ENCODE assay signal across 8 cellular contexts in the genomic region with DNA sequence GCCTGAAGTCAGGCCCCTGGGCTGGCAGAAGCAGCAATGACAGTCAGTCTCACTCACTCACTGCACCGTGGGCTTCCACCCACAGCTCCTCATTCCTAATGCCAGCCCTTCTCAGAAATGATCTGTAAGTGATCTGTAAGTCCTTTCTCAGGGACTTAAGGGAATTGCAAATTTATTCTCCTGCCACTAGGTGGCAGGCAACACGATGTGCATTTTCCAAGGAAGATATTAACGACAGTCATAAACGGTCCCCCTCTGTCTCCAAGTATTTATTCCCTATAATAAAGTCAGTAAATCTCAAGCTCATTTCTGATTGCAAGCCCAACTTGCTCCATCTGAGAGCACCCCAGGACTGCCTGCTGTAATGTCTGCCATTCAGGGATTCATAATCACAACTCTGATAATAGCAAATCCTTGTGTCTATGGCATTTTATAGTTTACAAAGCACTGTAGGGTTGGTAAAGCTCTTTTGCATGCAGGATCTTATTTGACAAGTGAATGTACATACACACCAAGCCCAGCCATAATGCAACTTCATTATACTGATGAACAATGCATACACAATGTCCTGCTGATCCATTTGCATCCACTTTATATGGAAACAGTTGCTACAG.
DNase-seq lines count a peak whose midpoint lies in the region; ATAC-seq, FAIRE-seq and TF ChIP-seq lines count a peak whose summit lies in the region.

No MANE protein-coding gene starts in this region.

- H3K9me3 Mint-ChIP-seq in neural progenitor cell, result no peaks in the 10 kb centered on the region

- no peak for TF ChIP-seq EP300 in H1 (IDR thresholded peaks at IDR 0.05; ENCODE audit: borderline replicate concordance in 1 of 2, low read depth in 2 of 2, low read length in 2 of 2)

- no peak overlapping the region for H2BK12ac ChIP-seq in H1 (ENCODE audit: low read depth, low read length)

- no peak overlapping the region for H2BK5ac ChIP-seq in H1 (ENCODE audit: low read depth, low read length)

- no peak overlapping the region for H3K56ac ChIP-seq in H1 (replicated peaks; ENCODE audit: insufficient read length, low read depth, low read length)

- peak; percentile 85 for TF ChIP-seq CTCF in DND-41 (IDR thresholded peaks at IDR 0.05; ENCODE audit: borderline replicate concordance, extremely low read depth, low read length, poor library complexity, severe bottlenecking)
- TF ChIP-seq CTCF in HL-60 (IDR thresholded peaks at IDR 0.05; ENCODE audit: insufficient read depth, low read length), result peak; percentile 86
- TF ChIP-seq CTCF in OCI-LY7 (conservative IDR thresholded peaks at IDR 0.05; ENCODE audit: low read length), result peak; percentile 83
- peak in 2 of 3 experiments; percentile 53 to 74; a peak in 3 of 4 replicates for TF ChIP-seq CTCF in H1 (IDR thresholded peaks at IDR 0.05; ENCODE audit: control extremely low read depth in 1 of 3, insufficient read depth in 1 of 3, low read depth in 1 of 3, low read length in 3 of 3)
- TF ChIP-seq CTCF in neural progenitor cell (IDR thresholded peaks at IDR 0.05), result peak; percentile 82

- no peak overlapping the region for H3K27ac Mint-ChIP-seq in neural progenitor cell

- peak; percentile 39 to 53 for TF ChIP-seq RAD21 in H1 (IDR thresholded peaks at IDR 0.05 in 1 of 2, conservative IDR thresholded peaks at IDR 0.05 in 1 of 2; ENCODE audit: low read depth in 2 of 2, low read length in 2 of 2)

- intact Hi-C loops in OCI-LY7 (cut with micrococcal nuclease; ENCODE audit: unreplicated experiment), result loop anchor here (5.0 kb wide), 1 partner anchor 149 kb away; no protein-coding TSS in a partner anchor

- no peak overlapping the region for H3K9ac ChIP-seq in DND-41 (ENCODE audit: low read depth, low read length)
- H3K9ac ChIP-seq in H1 (replicated peaks in 1 of 4; ENCODE audit: extremely low read depth in 1 of 4, low read depth in 3 of 4, low read length in 3 of 4), result no peak overlapping the region
- no peak overlapping the region for H3K9ac ChIP-seq in neural progenitor cell

- FAIRE-seq in H1 (lab: Jason Lieb, UNC), result peak; percentile 32

- CTCF ChIA-PET in OCI-LY7 (lab: Charles Lee; ENCODE audit: unreplicated experiment) (no interaction called here), H1 (lab: Charles Lee; ENCODE audit: partially characterized antibody) (interaction anchor here (0.6 to 5.3 kb wide), 83 partner anchors 8 to 1333 kb away, joined by 3 to 45 read pairs (median 4); no protein-coding TSS in a partner anchor)

- H4K91ac ChIP-seq in H1 (replicated peaks; ENCODE audit: insufficient read length, low read length), result no peak overlapping the region

- POLR2A ChIA-PET in OCI-LY7 (lab: Charles Lee), result no interaction called here
- POLR2A ChIA-PET in H1 (lab: Charles Lee; ENCODE audit: partially characterized antibody), result no interaction called here

- no peaks in the 10 kb centered on the region for H3K9me2 ChIP-seq in OCI-LY7 (ENCODE audit: insufficient read depth, low read length)

- H3K79me2 ChIP-seq in DND-41 (ENCODE audit: insufficient read depth, low read length) (no peaks in the 10 kb centered on the region), OCI-LY7 (ENCODE audit: insufficient read depth, low read depth, low read length) (no peaks in the 10 kb centered on the region), H1 (ENCODE audit: control insufficient read depth in 1 of 2, insufficient read depth in 2 of 2, low read length in 2 of 2) (no peaks in the 10 kb centered on the region), neural progenitor cell (ENCODE audit: low read depth) (no peaks in the 10 kb centered on the region)

- no peak overlapping the region for H3K4me3 Mint-ChIP-seq in neural progenitor cell

- H3K23me2 ChIP-seq in H1 (ENCODE audit: low read depth, low read length), result 0 out of 2 replicates have a peak, but pooled peaks cover 1% of the 10 kb centered on the region

- 34% methylated on average over 4 of the region's 4 CpGs; no CpG with 5 or more reads in 1 of the 2 experiments for WGBS in H1 (ENCODE audit: extremely low coverage in 1 of 2, insufficient coverage in 1 of 2, insufficient read length in 1 of 2, insufficient replicate concordance in 2 of 2, low coverage in 1 of 2, low lambda C conversion rate in 2 of 2, missing lambda C conversion rate in 1 of 2), 2 experiments

- no peaks in the 10 kb centered on the region for H3K36me3 Mint-ChIP-seq in neural progenitor cell

- peaks cover 5% of the 10 kb centered on the region for H3K27me3 ChIP-seq in DND-41 (ENCODE audit: insufficient read depth, low read length, poor library complexity)
- H3K27me3 ChIP-seq in HL-60 (ENCODE audit: insufficient read depth, poor library complexity, severe bottlenecking), result peaks cover 7% of the 10 kb centered on the region
- H3K27me3 ChIP-seq in H1 (replicated peaks in 1 of 4; ENCODE audit: control insufficient read depth in 3 of 4, extremely low read depth in 1 of 4, insufficient read depth in 3 of 4, low read length in 3 of 4), result peaks cover 0 to 2% (median under 1%) of the 10 kb centered on the region in 4 experiments; a peak in 2 of 7 replicates
- peaks cover under 1% of the 10 kb centered on the region for H3K27me3 ChIP-seq in neural progenitor cell
- no peaks in the 10 kb centered on the region for H3K27me3 ChIP-seq in effector memory CD4-positive, alpha-beta T cell (replicated peaks; ENCODE audit: control insufficient read depth, insufficient read depth, low read length, poor library complexity, severe bottlenecking)

- peaks cover 27% of the 10 kb centered on the region for H3F3A ChIP-seq in neural progenitor cell (ENCODE audit: low read depth)

- H3K4ac ChIP-seq in H1 (replicated peaks; ENCODE audit: insufficient read length, low read depth, low read length), result no peak overlapping the region

- H3K9me3 ChIP-seq in DND-41 (ENCODE audit: insufficient read depth, low read length, severe bottlenecking), result no peaks in the 10 kb centered on the region
- no peaks in the 10 kb centered on the region for H3K9me3 ChIP-seq in OCI-LY7 (ENCODE audit: low read length)
- H3K9me3 ChIP-seq in H1 (ENCODE audit: insufficient read depth in 2 of 2, low read depth in 1 of 2, low read length in 1 of 2), result no peaks in the 10 kb centered on the region
- no peaks in the 10 kb centered on the region for H3K9me3 ChIP-seq in neural progenitor cell (ENCODE audit: low read depth)
- H3K9me3 ChIP-seq in effector memory CD4-positive, alpha-beta T cell (ENCODE audit: control insufficient read depth, low read length), result no peaks in the 10 kb centered on the region

- no peak overlapping the region for H3K14ac ChIP-seq in H1 (ENCODE audit: insufficient read length)

- H3K79me1 ChIP-seq in H1 (ENCODE audit: low read depth, low read length), result no peaks in the 10 kb centered on the region

- H4K20me1 ChIP-seq in DND-41 (ENCODE audit: insufficient read depth, low read length), result no peaks in the 10 kb centered on the region
- H4K20me1 ChIP-seq in OCI-LY7 (ENCODE audit: insufficient read depth, low read length), result no peaks in the 10 kb centered on the region
- H4K20me1 ChIP-seq in H1 (replicated peaks in 1 of 2; ENCODE audit: control insufficient read depth in 1 of 2, insufficient read depth in 2 of 2, low read length in 2 of 2), result no peaks in the 10 kb centered on the region
- H4K20me1 ChIP-seq in neural progenitor cell (ENCODE audit: low read depth), result no peaks in the 10 kb centered on the region

- no peak overlapping the region for H3K23ac ChIP-seq in H1 (ENCODE audit: insufficient read length)

- H3K36me3 ChIP-seq in DND-41 (ENCODE audit: insufficient read depth, low read length), result no peaks in the 10 kb centered on the region
- H3K36me3 ChIP-seq in OCI-LY7 (ENCODE audit: insufficient read depth, low read length), result no peaks in the 10 kb centered on the region
- no peaks in the 10 kb centered on the region for H3K36me3 ChIP-seq in H1 (ENCODE audit: control insufficient read depth in 2 of 4, insufficient read depth in 4 of 4, low read length in 3 of 4)
- no peaks in the 10 kb centered on the region for H3K36me3 ChIP-seq in neural progenitor cell
- H3K36me3 ChIP-seq in effector memory CD4-positive, alpha-beta T cell (ENCODE audit: control insufficient read depth, insufficient read depth, low read length), result no peaks in the 10 kb centered on the region

- no peak overlapping the region; the same call in 1 of the 2 replicates for H3K18ac ChIP-seq in H1 (ENCODE audit: extremely low read depth, low read length)

- DNase-seq in DND-41, result peak; percentile 47
- DNase-seq in HL-60 (ENCODE audit: low read depth in 1 of 2, low spot score in 1 of 2), result peak; percentile 2 to 5
- peak; percentile 44 for DNase-seq in OCI-LY7 (ENCODE audit: low spot score)
- no peak for DNase-seq in H1 (ENCODE audit: low read depth in 1 of 2, low spot score in 2 of 2)
- DNase-seq in neural progenitor cell (ENCODE audit: low spot score), result peak; percentile 66
- no peak for DNase-seq in effector memory CD4-positive, alpha-beta T cell

- H2BK20ac ChIP-seq in H1 (ENCODE audit: low read length), result no peak overlapping the region

- peaks cover 44% of the 10 kb centered on the region for H3K4me1 Mint-ChIP-seq in neural progenitor cell

- H3K4me3 ChIP-seq in DND-41 (ENCODE audit: low read depth in 1 of 2, low read length in 2 of 2), result no peak overlapping the region
- no peak overlapping the region for H3K4me3 ChIP-seq in HL-60 (replicated peaks; ENCODE audit: insufficient read depth, low read length)
- no peak overlapping the region for H3K4me3 ChIP-seq in OCI-LY7 (ENCODE audit: low read depth, low read length, poor library complexity, severe bottlenecking)
- no peak overlapping the region for H3K4me3 ChIP-seq in H1 (ENCODE audit: extremely low read depth in 1 of 4, insufficient read depth in 2 of 4, low read depth in 3 of 4, low read length in 4 of 4)
- H3K4me3 ChIP-seq in neural progenitor cell, result no peak overlapping the region
- H3K4me3 ChIP-seq in effector memory CD4-positive, alpha-beta T cell (ENCODE audit: insufficient read depth, low read depth, low read length, poor library complexity, severe bottlenecking), result no peak overlapping the region

- H2BK120ac ChIP-seq in H1 (replicated peaks; ENCODE audit: low read depth, low read length), result no peak overlapping the region

- H2AK5ac ChIP-seq in H1 (ENCODE audit: low read depth, low read length), result no peak overlapping the region

- no peak overlapping the region for H4K8ac ChIP-seq in H1 (ENCODE audit: extremely low read depth, insufficient read depth, low read length)

- H3K27ac ChIP-seq in DND-41 (ENCODE audit: low read length) (no peak overlapping the region), HL-60 (replicated peaks) (no peak overlapping the region), OCI-LY7 (ENCODE audit: low read depth, low read length, poor library complexity, severe bottlenecking) (no peak overlapping the region), H1 (ENCODE audit: low read depth, low read length) (no peak overlapping the region), neural progenitor cell (no peak overlapping the region)
- H3K27ac ChIP-seq in effector memory CD4-positive, alpha-beta T cell (ENCODE audit: insufficient read depth, low read length, poor library complexity, severe bottlenecking), result no peak overlapping the region

- H3K4me2 ChIP-seq in DND-41 (ENCODE audit: insufficient read depth, low read length) (no peak overlapping the region), OCI-LY7 (ENCODE audit: low read length) (no peak overlapping the region), H1 (ENCODE audit: insufficient read depth in 1 of 2, low read depth in 2 of 2, low read length in 2 of 2) (no peak overlapping the region), neural progenitor cell (no peak overlapping the region)

- H4K5ac ChIP-seq in H1 (ENCODE audit: insufficient read length, low read depth, low read length), result no peak overlapping the region

- no peak for TF ChIP-seq POLR2A in H1 (IDR thresholded peaks at IDR 0.05; ENCODE audit: control extremely low read depth in 1 of 2, low read depth in 2 of 2, low read length in 2 of 2)

- no TSS peak for BruUV-seq in OCI-LY7 (replicated peaks; lab: Mats Ljungman, UMichigan)

- no peak overlapping the region for H2BK15ac ChIP-seq in H1 (ENCODE audit: low read length)

- no peaks in the 10 kb centered on the region for H3K4me1 ChIP-seq in DND-41 (ENCODE audit: insufficient read depth, low read length)
- no peaks in the 10 kb centered on the region for H3K4me1 ChIP-seq in OCI-LY7 (ENCODE audit: insufficient read depth, low read length, poor library complexity, severe bottlenecking)
- peaks cover 3 to 21% (median 12%) of the 10 kb centered on the region in 4 experiments; a peak in 6 of 7 replicates for H3K4me1 ChIP-seq in H1 (replicated peaks in 1 of 4; ENCODE audit: control insufficient read depth in 3 of 4, insufficient read depth in 4 of 4, low read length in 3 of 4)
- peaks cover 20% of the 10 kb centered on the region for H3K4me1 ChIP-seq in neural progenitor cell
- no peaks in the 10 kb centered on the region for H3K4me1 ChIP-seq in effector memory CD4-positive, alpha-beta T cell (ENCODE audit: control insufficient read depth, insufficient read depth, low read length, poor library complexity, severe bottlenecking)

- peaks cover 7% of the 10 kb centered on the region for H3K27me3 Mint-ChIP-seq in neural progenitor cell (ENCODE audit: insufficient read depth, low read depth)

- H2AFZ ChIP-seq in DND-41 (ENCODE audit: low read depth, low read length), result no peak overlapping the region
- no peak overlapping the region for H2AFZ ChIP-seq in OCI-LY7 (ENCODE audit: low read length)
- no peak overlapping the region for H2AFZ ChIP-seq in H1 (ENCODE audit: low read length)
- no peak overlapping the region for H2AFZ ChIP-seq in neural progenitor cell (replicated peaks)

- ATAC-seq in DND-41 (ENCODE audit: insufficient read depth, low read depth) (peak; percentile 81), GM21825 (IDR thresholded peaks at IDR 0.05; ENCODE audit: unreplicated experiment) (no peak), GM21447 (IDR thresholded peaks at IDR 0.05; ENCODE audit: unreplicated experiment) (no peak)

Comparison
In these comparisons a context has a peak if more than half of its experiments do, and no peak if none do; other contexts are left out.
1. DNase-seq: peak in DND-41 (single experiment), HL-60 (2 of 2), OCI-LY7 (single experiment) and neural progenitor cell (single experiment); none in H1 (0 of 2) and effector memory CD4-positive, alpha-beta T cell (0 of 3).
2. Peak in every context shown above with its lines, with median percentiles within 50 percentile points of each other: CTCF ChIP-seq.